ENCODE assay signal across 8 cellular contexts in genomic region chr19:37079238-37079637, GRCh38. TPM values are rescaled to one million over a fixed set of nuclear protein-coding genes. Genes with fewer than 3 reads are reported as not detected.
DNase-seq lines count a peak whose midpoint lies in the region; ATAC-seq, FAIRE-seq and TF ChIP-seq lines count a peak whose summit lies in the region.

No MANE protein-coding gene starts in this region.

- CTCF ChIA-PET in HepG2 (lab: Yijun Ruan, JAX; ENCODE audit: low intra/inter-chr PET ratio, low total read pairs) = no interaction called here

- H3K27me3 ChIP-seq in cardiac muscle cell = peaks cover 3% of the 10 kb centered on the region
- no peaks in the 10 kb centered on the region; a peak in 1 of 5 replicates for H3K27me3 ChIP-seq in HepG2 (ENCODE audit: control insufficient read depth in 1 of 2, insufficient read depth in 2 of 2, low read length in 2 of 2)
- no peaks in the 10 kb centered on the region for H3K27me3 ChIP-seq in upper lobe of left lung

- WGBS in HepG2 (ENCODE audit: low lambda C conversion rate) = 51% methylated on average over 4 of the region's 4 CpGs
- 74 to 82% methylated on average over 4 of the region's 4 CpGs for WGBS in upper lobe of left lung, 2 donors

- TF ChIP-seq EP300 in HepG2 (IDR thresholded peaks at IDR 0.05; ENCODE audit: low read depth in 2 of 2, low read length in 2 of 2) (no peak), HepG2 (CRISPR knock-in tag; IDR thresholded peaks at IDR 0.05; ENCODE audit: borderline replicate concordance) (no peak), upper lobe of left lung (IDR thresholded peaks at IDR 0.05) (no peak)

- H3K79me2 ChIP-seq in HepG2 (ENCODE audit: insufficient read depth, low read length) = peaks cover 8% of the 10 kb centered on the region

- H3K36me3 Mint-ChIP-seq in activated naive CD8-positive, alpha-beta T cell = peaks cover 23% of the 10 kb centered on the region

- TF ChIP-seq RAD21 in HepG2 (CRISPR knock-in tag; IDR thresholded peaks at IDR 0.05) = no peak

- peaks cover 13% of the 10 kb centered on the region for H3K9me3 Mint-ChIP-seq in activated naive CD8-positive, alpha-beta T cell (ENCODE audit: low read depth)

- peak overlapping the region; percentile 81 for H3K9ac ChIP-seq in HepG2 (ENCODE audit: insufficient read depth, low read depth, low read length)

- no peak for FAIRE-seq in HepG2 (lab: Jason Lieb, UNC)

- H3K27me3 Mint-ChIP-seq in activated naive CD8-positive, alpha-beta T cell = no peaks in the 10 kb centered on the region

- H3K4me2 ChIP-seq in HepG2 (ENCODE audit: low read depth, low read length) = peak overlapping the region; percentile 83

- peak overlapping the region; percentile 82 for H3K4me3 ChIP-seq in cardiac muscle cell
- peak overlapping the region; percentile 84 to 91 (median 87) for H3K4me3 ChIP-seq in HepG2 (replicated peaks in 1 of 3; ENCODE audit: insufficient read depth in 1 of 3, low read depth in 2 of 3, low read length in 3 of 3)
- peak overlapping the region in 3 of 4 donors; percentile 61 to 92 (median 79) for H3K4me3 ChIP-seq in upper lobe of left lung

- BruUV-seq in HepG2 (replicated peaks; lab: Mats Ljungman, UMichigan) = no TSS peak

- H3K4me1 Mint-ChIP-seq in activated naive CD8-positive, alpha-beta T cell (ENCODE audit: low read depth) = peaks cover 32% of the 10 kb centered on the region

- H3K27ac Mint-ChIP-seq in activated naive CD8-positive, alpha-beta T cell = peak overlapping the region; percentile 89

- in situ Hi-C loops in HepG2 (cut with HindIII; ENCODE audit: extremely low pct_ligation_motif_present, low pct_unique_long_range_greater_than_20kb) = no loop called here

- TF ChIP-seq CTCF in cardiac muscle cell (IDR thresholded peaks at IDR 0.05; ENCODE audit: low read depth, low read length) (no peak), HepG2 (CRISPR knock-in tag; IDR thresholded peaks at IDR 0.05) (no peak), upper lobe of left lung (IDR thresholded peaks at IDR 0.05) (no peak)

- intact Hi-C loops in left ventricle myocardium superior (cut with micrococcal nuclease) = no loop called here
- intact Hi-C loops in HepG2 (cut with micrococcal nuclease; ENCODE audit: unreplicated experiment) = loop anchor here (5.0 kb wide), 2 partner anchors 138 to 867 kb away; partner anchors contain the start of genes ZNF383 and ZNF565

- no peak overlapping the region for H3K27ac ChIP-seq in cardiac muscle cell
- H3K27ac ChIP-seq in HepG2 (ENCODE audit: extremely low read length, insufficient read depth, low read length) = no peak overlapping the region
- H3K27ac ChIP-seq in upper lobe of left lung = no peak overlapping the region

- TF ChIP-seq POLR2A in HepG2 (IDR thresholded peaks at IDR 0.05; ENCODE audit: insufficient read depth in 1 of 2, low read depth in 2 of 2, low read length in 2 of 2) (no peak), upper lobe of left lung (IDR thresholded peaks at IDR 0.05) (no peak)

- no peak overlapping the region for H2AFZ ChIP-seq in HepG2 (ENCODE audit: low read length)

- peaks cover 4% of the 10 kb centered on the region for H3K4me1 ChIP-seq in cardiac muscle cell (ENCODE audit: low read depth)
- peaks cover 14% of the 10 kb centered on the region for H3K4me1 ChIP-seq in HepG2 (ENCODE audit: insufficient read depth, low read length)
- H3K4me1 ChIP-seq in upper lobe of left lung = peaks cover 8 to 21% (median 10%) of the 10 kb centered on the region in 4 donors

- H3K9me3 ChIP-seq in cardiac muscle cell (ENCODE audit: low read depth) (no peaks in the 10 kb centered on the region), HepG2 (ENCODE audit: low read length) (peaks cover 29% of the 10 kb centered on the region), upper lobe of left lung (peaks cover 15 to 29% (median 22%) of the 10 kb centered on the region in 4 donors)

- ATAC-seq in left ventricle myocardium superior (no peak), HepG2 (no peak), upper lobe of left lung (ENCODE audit: low FRiP score in 2 of 2) (no peak), HG02870 (IDR thresholded peaks at IDR 0.05; ENCODE audit: unreplicated experiment) (no peak)

- no peak for DNase-seq in cardiac muscle cell (ENCODE audit: low read depth in 1 of 2, low spot score in 1 of 2)
- no peak for DNase-seq in left ventricle myocardium superior
- DNase-seq in HepG2 (ENCODE audit: low spot score) = no peak
- no peak for DNase-seq in upper lobe of left lung
- DNase-seq in NCI-H1105 treated with DMSO at 0.1 percent for 48 hours (lab: John Stamatoyannopoulos, UW) = no peak
- no peak for DNase-seq in stimulated activated CD4-positive, alpha-beta T cell treated with anti-CD3 and anti-CD28 coated beads, Interleukin-4, amount 100 ng/mL, for 1 hour

- no peaks in the 10 kb centered on the region for H4K20me1 ChIP-seq in HepG2 (ENCODE audit: insufficient read depth, low read length)

- peak overlapping the region; percentile 99 for H3K4me3 Mint-ChIP-seq in activated naive CD8-positive, alpha-beta T cell

- H3K36me3 ChIP-seq in cardiac muscle cell (no peaks in the 10 kb centered on the region), HepG2 (replicated peaks in 1 of 2; ENCODE audit: control insufficient read depth in 1 of 2, insufficient read depth in 2 of 2, low read length in 2 of 2) (no peaks in the 10 kb centered on the region), upper lobe of left lung (peaks cover 0 to 13% (median 1%) of the 10 kb centered on the region in 4 donors)

- POLR2A ChIA-PET in HepG2 (lab: Yijun Ruan, JAX) = interaction anchor here (1.4 kb wide), 1 partner anchor 292 kb away, joined by 5 read pairs; the partner anchor contains the start of gene ZNF527

TF ChIP-seq in HepG2, 621 proteins besides CTCF, POLR2A, EP300 and RAD21 (continues in another document):
- TF ChIP-seq WIZ (CRISPR knock-in tag; IDR thresholded peaks at IDR 0.05) (no peak), ZNF207 (IDR thresholded peaks at IDR 0.05; ENCODE audit: borderline replicate concordance) (no peak), ZNF441 (CRISPR knock-in tag; IDR thresholded peaks at IDR 0.05; ENCODE audit: borderline replicate concordance) (no peak), CSRNP1 (CRISPR knock-in tag; IDR thresholded peaks at IDR 0.05) (no peak), ZNF790 (CRISPR knock-in tag; IDR thresholded peaks at IDR 0.05; ENCODE audit: borderline replicate concordance) (no peak), MNT (IDR thresholded peaks at IDR 0.05) (peak; percentile 93)

RNA-seq across cellular contexts. Expression of gene ZNF420, which starts 1.0 kb away (rescaled TPM):
- total RNA-seq in cardiac muscle cell (8.7 and 10.3 TPM in 2 replicates), left ventricle myocardium superior (8.4 TPM), HepG2 (2016; rRNA removed; fragmentation: Illumina TruSeq; extraction: Trizol) (6.6 and 11.1 TPM in 2 replicates), upper lobe of left lung (10 to 100 TPM in 1 of 6 donors, 1 to 10 TPM in 4, under 1 TPM in 1; 0.89 to 10.5 (median 7.6) TPM)
- polyA plus RNA-seq in cardiac muscle cell (8.3 and 13.9 TPM in 2 replicates), HepG2 (2011; rRNA removed) (1.4 and 2.5 TPM in 2 replicates)
- total RNA-seq in HepG2 (2016; cell fraction: cytosol; rRNA removed; fragmentation: Illumina TruSeq; extraction: Trizol; ENCODE audit: low read depth) = 3.0 and 3.8 TPM in 2 replicates
- total RNA-seq in HepG2 (2016; cell fraction: insoluble cytoplasmic fraction; rRNA removed; fragmentation: Illumina TruSeq; extraction: Trizol) = 7.2 and 10.8 TPM in 2 replicates
- total RNA-seq in HepG2 (2016; cell fraction: membrane; rRNA removed; fragmentation: Illumina TruSeq; extraction: Trizol) = 4.6 and 4.9 TPM in 2 replicates
- 6.0 and 6.7 TPM in 2 replicates for total RNA-seq in HepG2 (2016; cell fraction: nucleus; rRNA removed; fragmentation: Illumina TruSeq; extraction: Trizol)
- polyA plus RNA-seq in HepG2 (2011; cell fraction: cytosol; rRNA removed) = 0.72 and 1.6 TPM in 2 replicates
- polyA plus RNA-seq in HepG2 (2011; cell fraction: nucleus; rRNA removed) = 0.40 and 1.8 TPM in 2 replicates
- polyA plus RNA-seq in HepG2 (2012) = 3.2 and 3.4 TPM in 2 replicates
- polyA plus RNA-seq in HepG2 (2016; cell fraction: cytosol; fragmentation: Illumina TruSeq; extraction: Trizol; ENCODE audit: low read depth) = 0.36 and 1.2 TPM in 2 replicates
- 6.1 and 6.3 TPM in 2 replicates for polyA plus RNA-seq in HepG2 (2016; cell fraction: insoluble cytoplasmic fraction; fragmentation: Illumina TruSeq; extraction: Trizol; ENCODE audit: low read depth)
- polyA plus RNA-seq in HepG2 (2016; cell fraction: membrane; fragmentation: Illumina TruSeq; extraction: Trizol; ENCODE audit: low read depth) = 0.83 and 1.9 TPM in 2 replicates
- polyA plus RNA-seq in HepG2 (2016; cell fraction: nucleus; fragmentation: Illumina TruSeq; extraction: Trizol; ENCODE audit: insufficient read depth, low read depth) = 3.7 and 3.9 TPM in 2 replicates
- 1.4 and 8.7 TPM in 2 replicates for polyA minus RNA-seq in HepG2 (2011; rRNA and poly(A)+ RNA removed; ENCODE audit: low replicate concordance)
- 1.6 and 4.6 TPM in 2 replicates for polyA minus RNA-seq in HepG2 (2011; cell fraction: cytosol; rRNA and poly(A)+ RNA removed)
- 5.5 and 6.6 TPM in 2 replicates for polyA minus RNA-seq in HepG2 (2011; cell fraction: nucleus; rRNA and poly(A)+ RNA removed)
